In genomic region chr6:166361080-166361429, GRCh38 we compare ENCODE assay signal across 1 cellular context.
TF ChIP-seq lines count a peak whose summit lies in the region.

No MANE protein-coding gene starts in this region.

TF ChIP-seq in HepG2, 621 proteins besides CTCF, POLR2A, EP300 and RAD21 (continued from another document and continues in another):
- TF ChIP-seq KIAA2018 (CRISPR knock-in tag; IDR thresholded peaks at IDR 0.05; ENCODE audit: borderline replicate concordance) (no peak), PRDM15 (CRISPR knock-in tag; IDR thresholded peaks at IDR 0.05) (peak; percentile 72; the same call in 1 of the 2 replicates), ZNF331 (CRISPR knock-in tag; IDR thresholded peaks at IDR 0.05) (peak; percentile 97), TCF7 (IDR thresholded peaks at IDR 0.05; ENCODE audit: low read depth) (0 out of 2 replicates have a peak, but pooled peaks have one; percentile 44), NFRKB (IDR thresholded peaks at IDR 0.05) (no peak), ZNF740 (CRISPR knock-in tag; IDR thresholded peaks at IDR 0.05) (peak; percentile 69; the same call in 1 of the 2 replicates), RFX3 (CRISPR knock-in tag; IDR thresholded peaks at IDR 0.05) (no peak), CREM (IDR thresholded peaks at IDR 0.05) (peak; percentile 88), CREM (CRISPR knock-in tag; IDR thresholded peaks at IDR 0.05) (no peak), MAFG (CRISPR knock-in tag; IDR thresholded peaks at IDR 0.05) (no peak), CBX5 (CRISPR knock-in tag; IDR thresholded peaks at IDR 0.05; ENCODE audit: borderline replicate concordance) (peak; percentile 99), YEATS2 (CRISPR knock-in tag; IDR thresholded peaks at IDR 0.05; ENCODE audit: borderline replicate concordance) (peak; percentile 90; the same call in 1 of the 2 replicates), ZMAT5 (CRISPR knock-in tag; IDR thresholded peaks at IDR 0.05; ENCODE audit: borderline replicate concordance, low read depth) (no peak), KLF6 (CRISPR knock-in tag; IDR thresholded peaks at IDR 0.05) (peak; percentile 95), ZNF468 (CRISPR knock-in tag; IDR thresholded peaks at IDR 0.05) (no peak), ZNF704 (CRISPR knock-in tag; IDR thresholded peaks at IDR 0.05; ENCODE audit: borderline replicate concordance) (no peak), GABPB1 (CRISPR knock-in tag; IDR thresholded peaks at IDR 0.05) (peak; percentile 81), ADNP (CRISPR knock-in tag; IDR thresholded peaks at IDR 0.05) (no peak), SRY (CRISPR knock-in tag; IDR thresholded peaks at IDR 0.05) (no peak), SNAPC4 (CRISPR knock-in tag; IDR thresholded peaks at IDR 0.05) (peak; percentile 87; the same call in 1 of the 2 replicates), FOXA1 (IDR thresholded peaks at IDR 0.05) (peak; percentile 76), FOXA1 (CRISPR knock-in tag; IDR thresholded peaks at IDR 0.05) (peak; percentile 94), FOXK2 (IDR thresholded peaks at IDR 0.05) (peak; percentile 90), SATB2 (CRISPR knock-in tag; IDR thresholded peaks at IDR 0.05) (peak; percentile 87), ZNF543 (CRISPR knock-in tag; IDR thresholded peaks at IDR 0.05) (peak; percentile 85), GABPA (IDR thresholded peaks at IDR 0.05; ENCODE audit: low read depth, low read length) (peak; percentile 18; the same call in 1 of the 2 replicates), GABPA (CRISPR knock-in tag; IDR thresholded peaks at IDR 0.05; ENCODE audit: low read depth) (peak; percentile 86), ZBTB38 (CRISPR knock-in tag; IDR thresholded peaks at IDR 0.05) (peak; percentile 89), PATZ1 (CRISPR knock-in tag; IDR thresholded peaks at IDR 0.05) (peak; percentile 85), ZC3H13 (CRISPR knock-in tag; IDR thresholded peaks at IDR 0.05) (peak; percentile 92), TSC22D2 (CRISPR knock-in tag; IDR thresholded peaks at IDR 0.05; ENCODE audit: borderline replicate concordance) (peak; percentile 90), ZSCAN30 (CRISPR knock-in tag; IDR thresholded peaks at IDR 0.05) (no peak), SALL2 (CRISPR knock-in tag; IDR thresholded peaks at IDR 0.05) (peak; percentile 97), TARDBP (CRISPR knock-in tag; IDR thresholded peaks at IDR 0.05) (peak; percentile 96), POLR2AphosphoS2 (IDR thresholded peaks at IDR 0.05; ENCODE audit: low read depth, low read length) (no peak), ZNF850 (CRISPR knock-in tag; conservative IDR thresholded peaks at IDR 0.05) (no peak), STAT5B (CRISPR knock-in tag; IDR thresholded peaks at IDR 0.05) (no peak), ZNF414 (CRISPR knock-in tag; IDR thresholded peaks at IDR 0.05) (peak; percentile 97), JUND (CRISPR knock-in tag; IDR thresholded peaks at IDR 0.05) (peak; percentile 61; the same call in 1 of the 2 replicates), NFE2L2 (IDR thresholded peaks at IDR 0.05; ENCODE audit: low read length) (no peak)
- TF ChIP-seq, protein P1, sequence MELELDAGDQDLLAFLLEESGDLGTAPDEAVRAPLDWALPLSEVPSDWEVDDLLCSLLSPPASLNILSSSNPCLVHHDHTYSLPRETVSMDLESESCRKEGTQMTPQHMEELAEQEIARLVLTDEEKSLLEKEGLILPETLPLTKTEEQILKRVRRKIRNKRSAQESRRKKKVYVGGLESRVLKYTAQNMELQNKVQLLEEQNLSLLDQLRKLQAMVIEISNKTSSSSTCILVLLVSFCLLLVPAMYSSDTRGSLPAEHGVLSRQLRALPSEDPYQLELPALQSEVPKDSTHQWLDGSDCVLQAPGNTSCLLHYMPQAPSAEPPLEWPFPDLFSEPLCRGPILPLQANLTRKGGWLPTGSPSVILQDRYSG (CRISPR knock-in tag; IDR thresholded peaks at IDR 0.05), result peak; percentile 96
